In genomic region chr1:200174525-200174924, GRCh38 we compare ENCODE assay signal across 20 cellular contexts.
A peak's percentile ranks its signal among the peaks of the same experiment; 100 is the strongest.
DNase-seq lines count a peak whose midpoint lies in the region; TF ChIP-seq lines count a peak whose summit lies in the region.
"Had no signal": no experiment of that assay in that cellular context is flagged by ENCODE, and none has a peak within 500 bp of the region (broad histone marks: within the 10 kb centered on the region; RNA-seq: fewer than 3 reads in every experiment).

No MANE protein-coding gene starts in this region.

- H3K4me2 ChIP-seq in OCI-LY7 (ENCODE audit: low read length) (no peak overlapping the region), neural progenitor cell (no peak overlapping the region)
- H3K4me2 ChIP-seq: A549, BLaER1 had no signal

- H3K4me1 ChIP-seq in OCI-LY7 (ENCODE audit: insufficient read depth, low read length, poor library complexity, severe bottlenecking) (peaks cover 4% of the 10 kb centered on the region), neural progenitor cell (peaks cover 10% of the 10 kb centered on the region)
- H3K4me1 ChIP-seq: BLaER1 had no signal

- no peak overlapping the region for H3K27ac ChIP-seq in OCI-LY7 (ENCODE audit: low read depth, low read length, poor library complexity, severe bottlenecking)
- H3K27ac ChIP-seq in neural progenitor cell = no peak overlapping the region
- H3K27ac ChIP-seq: 22Rv1, A549, BLaER1, GM23248 had no signal

- H3K9me3 ChIP-seq in OCI-LY7 (ENCODE audit: low read length) (no peaks in the 10 kb centered on the region), neural progenitor cell (ENCODE audit: low read depth) (no peaks in the 10 kb centered on the region)
- H3K9me3 ChIP-seq: A549, BLaER1 had no signal

- no peaks in the 10 kb centered on the region for H4K20me1 ChIP-seq in OCI-LY7 (ENCODE audit: insufficient read depth, low read length)
- H4K20me1 ChIP-seq in neural progenitor cell (ENCODE audit: low read depth) = no peaks in the 10 kb centered on the region
- H4K20me1 ChIP-seq: BLaER1 had no signal

- no peak overlapping the region for H3K9ac ChIP-seq in neural progenitor cell
- H3K9ac ChIP-seq: BLaER1, GM23248 had no signal

- no peaks in the 10 kb centered on the region for H3K27me3 ChIP-seq in neural progenitor cell
- H3K27me3 ChIP-seq: BLaER1 had no signal

- H3K36me3 ChIP-seq in OCI-LY7 (ENCODE audit: insufficient read depth, low read length) (no peaks in the 10 kb centered on the region), neural progenitor cell (no peaks in the 10 kb centered on the region)
- H3K36me3 ChIP-seq: BLaER1 had no signal

- H2AFZ ChIP-seq in OCI-LY7 (ENCODE audit: low read length) (peak overlapping the region; percentile 52; the same call in 1 of the 2 replicates), neural progenitor cell (replicated peaks) (no peak overlapping the region)
- H2AFZ ChIP-seq: GM23248 had no signal

- intact Hi-C loops in OCI-LY7 (cut with micrococcal nuclease; ENCODE audit: unreplicated experiment) = no loop called here

- no TSS peak for BruUV-seq in OCI-LY7 (replicated peaks; lab: Mats Ljungman, UMichigan)

- H3K79me2 ChIP-seq in OCI-LY7 (ENCODE audit: insufficient read depth, low read depth, low read length) = no peaks in the 10 kb centered on the region
- H3K79me2 ChIP-seq in neural progenitor cell (ENCODE audit: low read depth) = no peaks in the 10 kb centered on the region

- H3F3A ChIP-seq in neural progenitor cell (ENCODE audit: low read depth) = no peaks in the 10 kb centered on the region

- DNase-seq in NCI-H82 (lab: John Stamatoyannopoulos, UW) = peak; percentile 31
- DNase-seq in NCI-H82 treated with DMSO at 0.1 percent for 48 hours (lab: John Stamatoyannopoulos, UW; ENCODE audit: unreplicated experiment) = no peak
- no peak for DNase-seq in OCI-LY7 (ENCODE audit: low spot score)
- peak; percentile 28 for DNase-seq in neural progenitor cell (ENCODE audit: low spot score)
- no peak for DNase-seq in NCI-H2227 treated with DMSO at 0.1 percent for 48 hours (lab: John Stamatoyannopoulos, UW)
- no peak for DNase-seq in NCI-H1105 (lab: John Stamatoyannopoulos, UW)
- no peak for DNase-seq in HEK293T (ENCODE audit: extremely low spot score)
- DNase-seq: AML-193; Calu3; CD8-positive, alpha-beta T cell; DMS 273 treated with DMSO at 0.1 percent for 48 hours; DMS53; DND-41; EL; GM23248; H7 had no signal

- no peak overlapping the region for H3K4me3 Mint-ChIP-seq in neural progenitor cell
- H3K4me3 Mint-ChIP-seq: CD14-positive monocyte; CD8-positive, alpha-beta T cell had no signal

- H3K9me3 Mint-ChIP-seq in neural progenitor cell = no peaks in the 10 kb centered on the region
- H3K9me3 Mint-ChIP-seq: CD14-positive monocyte; CD8-positive, alpha-beta T cell had no signal

- H3K27ac Mint-ChIP-seq in neural progenitor cell = no peak overlapping the region
- H3K27ac Mint-ChIP-seq: CD8-positive, alpha-beta T cell had no signal

- H3K27me3 Mint-ChIP-seq in neural progenitor cell (ENCODE audit: insufficient read depth, low read depth) = no peaks in the 10 kb centered on the region

- TF ChIP-seq CTCF in OCI-LY7 (conservative IDR thresholded peaks at IDR 0.05; ENCODE audit: low read length) (no peak), neural progenitor cell (IDR thresholded peaks at IDR 0.05) (no peak)

- POLR2A ChIA-PET in OCI-LY7 (lab: Charles Lee) (interaction anchor here (0.6 to 1.4 kb wide), 4 partner anchors 13 to 446 kb away, joined by 3 to 7 read pairs (median 4); no protein-coding TSS in a partner anchor), HEK293T (lab: Yijun Ruan, JAX) (no interaction called here)

- CTCF ChIA-PET in OCI-LY7 (lab: Charles Lee; ENCODE audit: unreplicated experiment) = no interaction called here
- CTCF ChIA-PET in HEK293T (lab: Yijun Ruan, JAX) = no interaction called here

- H3K4me3 ChIP-seq in OCI-LY7 (ENCODE audit: low read depth, low read length, poor library complexity, severe bottlenecking) = no peak overlapping the region
- no peak overlapping the region for H3K4me3 ChIP-seq in neural progenitor cell
- H3K4me3 ChIP-seq: A549, BLaER1, GM23248 had no signal

- peaks cover 21% of the 10 kb centered on the region for H3K4me1 Mint-ChIP-seq in neural progenitor cell

- H3K9me2 ChIP-seq in OCI-LY7 (ENCODE audit: insufficient read depth, low read length) = no peaks in the 10 kb centered on the region

- no peaks in the 10 kb centered on the region for H3K36me3 Mint-ChIP-seq in neural progenitor cell
- H3K36me3 Mint-ChIP-seq: CD14-positive monocyte; CD8-positive, alpha-beta T cell had no signal

TF ChIP-seq in HEK293T, 16 proteins besides CTCF, POLR2A, EP300 and RAD21:
- TF ChIP-seq ZNF384 (IDR thresholded peaks at IDR 0.05) (no peak), ARNT (IDR thresholded peaks at IDR 0.05) (no peak), CTBP1 (IDR thresholded peaks at IDR 0.05; ENCODE audit: borderline replicate concordance) (no peak), SP1 (IDR thresholded peaks at IDR 0.05) (no peak)

Comparison
In these comparisons a context has a peak if more than half of its experiments do, and no peak if none do; other contexts are left out.
1. DNase-seq: peak in NCI-H82 (single experiment) and neural progenitor cell (single experiment); none in NCI-H82 treated with DMSO at 0.1 percent for 48 hours (single experiment), OCI-LY7 (single experiment), NCI-H2227 treated with DMSO at 0.1 percent for 48 hours (single experiment), NCI-H1105 (single experiment) and HEK293T (single experiment).